ENCODE assay signal across 17 cellular contexts in genomic region chr11:16891964-16892363, GRCh38.
DNase-seq lines count a peak whose midpoint lies in the region; ATAC-seq and TF ChIP-seq lines count a peak whose summit lies in the region.
"Had no signal": no experiment of that assay in that cellular context is flagged by ENCODE, and none has a peak within 500 bp of the region (broad histone marks: within the 10 kb centered on the region; RNA-seq: fewer than 3 reads in every experiment).

No MANE protein-coding gene starts in this region.

- ATAC-seq in HG03280 (IDR thresholded peaks at IDR 0.05; ENCODE audit: unreplicated experiment), result no peak
- ATAC-seq in HG02759 (IDR thresholded peaks at IDR 0.05; ENCODE audit: unreplicated experiment), result no peak
- ATAC-seq: HepG2 had no signal

- H2AFZ ChIP-seq in mesenchymal stem cell (ENCODE audit: low read depth, low read length) (no peak overlapping the region), OCI-LY7 (ENCODE audit: low read length) (no peak overlapping the region)

- peaks cover 57% of the 10 kb centered on the region for H3K4me1 Mint-ChIP-seq in Caco-2 (ENCODE audit: low read depth, unreplicated experiment)
- H3K4me1 Mint-ChIP-seq: CD14-positive monocyte had no signal

- no peak overlapping the region for H4K91ac ChIP-seq in mesenchymal stem cell (ENCODE audit: low read length)

- TF ChIP-seq CTCF in Caco-2 (IDR thresholded peaks at IDR 0.05; ENCODE audit: insufficient read depth in 1 of 2, low read depth in 1 of 2, low read length in 1 of 2, severe bottlenecking in 1 of 2, unreplicated experiment in 1 of 2) (no peak), choroid plexus epithelial cell (conservative IDR thresholded peaks at IDR 0.05; ENCODE audit: low read depth, low read length) (no peak), OCI-LY7 (conservative IDR thresholded peaks at IDR 0.05; ENCODE audit: low read length) (no peak), transverse colon (IDR thresholded peaks at IDR 0.05) (no peak)

- H3K27ac ChIP-seq in mesenchymal stem cell (ENCODE audit: low read length, poor library complexity, severe bottlenecking) (no peak overlapping the region), OCI-LY7 (ENCODE audit: low read depth, low read length, poor library complexity, severe bottlenecking) (no peak overlapping the region), transverse colon (no peak overlapping the region)

- no peak overlapping the region for H2BK5ac ChIP-seq in mesenchymal stem cell (ENCODE audit: low read depth, low read length, poor library complexity, severe bottlenecking)

- H2BK15ac ChIP-seq in mesenchymal stem cell (ENCODE audit: low read depth, poor library complexity, severe bottlenecking), result no peak overlapping the region

- H3K36me3 Mint-ChIP-seq in Caco-2 (ENCODE audit: insufficient read depth, unreplicated experiment), result peaks cover 21% of the 10 kb centered on the region
- H3K36me3 Mint-ChIP-seq: CD14-positive monocyte had no signal

- CTCF ChIA-PET in Caco-2 (lab: Charles Lee) (interaction anchor here (0.6 kb wide), 1 partner anchor 32 kb away, joined by 3 read pairs; no protein-coding TSS in a partner anchor), OCI-LY7 (lab: Charles Lee; ENCODE audit: unreplicated experiment) (no interaction called here)

- H3K4me3 ChIP-seq in Caco-2 (ENCODE audit: low read depth, low read length) (no peak overlapping the region), MG63 (no peak overlapping the region), choroid plexus epithelial cell (ENCODE audit: low read depth, low read length) (no peak overlapping the region), mesenchymal stem cell (ENCODE audit: insufficient read depth in 1 of 2, low read depth in 1 of 2, low read length in 2 of 2) (no peak overlapping the region), OCI-LY7 (ENCODE audit: low read depth, low read length, poor library complexity, severe bottlenecking) (no peak overlapping the region), transverse colon (no peak overlapping the region)

- in situ Hi-C loops in transverse colon (cut with MboI; ENCODE audit: low pct_ligation_motif_present in 1 of 4, low pct_unique_long_range_greater_than_20kb in 1 of 4, low sequenced_read_pairs in 3 of 4), result no loop called here

- H3K79me2 ChIP-seq in OCI-LY7 (ENCODE audit: insufficient read depth, low read depth, low read length), result no peaks in the 10 kb centered on the region

- H3K4me1 ChIP-seq in Caco-2 (peaks cover 56% of the 10 kb centered on the region), mesenchymal stem cell (ENCODE audit: control insufficient read depth, insufficient read depth, low read depth, low read length) (peaks cover 3% of the 10 kb centered on the region), OCI-LY7 (ENCODE audit: insufficient read depth, low read length, poor library complexity, severe bottlenecking) (no peaks in the 10 kb centered on the region), transverse colon (peaks cover 0 to 6% (median 0%) of the 10 kb centered on the region in 4 donors)

- H4K20me1 ChIP-seq in OCI-LY7 (ENCODE audit: insufficient read depth, low read length), result no peaks in the 10 kb centered on the region

- peak overlapping the region; percentile 70 for H3K27ac Mint-ChIP-seq in Caco-2 (ENCODE audit: unreplicated experiment)
- H3K27ac Mint-ChIP-seq: T-helper 1 cell treated with Interleukin-12 subunit alpha and Interleukin-12 subunit beta and Interleukin-4 antibody, amounts not matched to agents 30 μg/mL and 1 μg/mL, for 36 hours had no signal

- no peak overlapping the region for H4K8ac ChIP-seq in mesenchymal stem cell (ENCODE audit: low read length)

- peaks cover 13% of the 10 kb centered on the region for H3K9me3 Mint-ChIP-seq in Caco-2 (ENCODE audit: unreplicated experiment)

- intact Hi-C loops in Caco-2 (cut with micrococcal nuclease; ENCODE audit: unreplicated experiment) (no loop called here), OCI-LY7 (cut with micrococcal nuclease; ENCODE audit: unreplicated experiment) (no loop called here), transverse colon (cut with DNase I; ENCODE audit: low total_unique reads) (no loop called here)

- peaks cover 2% of the 10 kb centered on the region for H3K79me1 ChIP-seq in mesenchymal stem cell (replicated peaks; ENCODE audit: low read length, poor library complexity, severe bottlenecking)

- H3K4me2 ChIP-seq in mesenchymal stem cell (ENCODE audit: low read length, poor library complexity, severe bottlenecking) (no peak overlapping the region), OCI-LY7 (ENCODE audit: low read length) (no peak overlapping the region)

- H2AK5ac ChIP-seq in mesenchymal stem cell (ENCODE audit: low read length, severe bottlenecking), result peak overlapping the region; percentile 19

- H3K9ac ChIP-seq in mesenchymal stem cell (ENCODE audit: low read length), result no peak overlapping the region

- no peak overlapping the region for H2BK120ac ChIP-seq in mesenchymal stem cell (ENCODE audit: low read depth, low read length)

- POLR2A ChIA-PET in Caco-2 (lab: Charles Lee), result no interaction called here
- POLR2A ChIA-PET in OCI-LY7 (lab: Charles Lee), result interaction anchor here (0.6 to 1.2 kb wide), 3 partner anchors 8 to 14 kb away, joined by 3 to 4 read pairs (median 3); no protein-coding TSS in a partner anchor

- DNase-seq in Caco-2, result no peak
- peak; percentile 56 for DNase-seq in MG63
- DNase-seq in choroid plexus epithelial cell (ENCODE audit: low read depth), result peak; percentile 44
- DNase-seq in mesenchymal stem cell, result peak; percentile 26
- DNase-seq in OCI-LY7 (ENCODE audit: low spot score), result no peak
- DNase-seq in transverse colon, result no peak
- DNase-seq: activated CD4-positive, alpha-beta T cell treated with anti-CD3 and anti-CD28 coated beads for 48 hours; caudate nucleus; GDM1; NCI-H1092 treated with DMSO at 0.1 percent for 48 hours; NCI-H345; stimulated activated CD4-positive, alpha-beta T cell treated with anti-CD3 and anti-CD28 coated beads, Interleukin-2, amount 100 ng/mL, for 48 hours had no signal

- no peak overlapping the region for H3K23ac ChIP-seq in mesenchymal stem cell (ENCODE audit: low read length in 2 of 2)

- no peaks in the 10 kb centered on the region for H3K27me3 Mint-ChIP-seq in Caco-2 (ENCODE audit: insufficient read depth, unreplicated experiment)

- no peaks in the 10 kb centered on the region for H3K9me2 ChIP-seq in OCI-LY7 (ENCODE audit: insufficient read depth, low read length)

- H3K27me3 ChIP-seq in Caco-2 (replicated peaks; ENCODE audit: control insufficient read depth, insufficient read depth, low read length) (no peaks in the 10 kb centered on the region; the same call in 1 of the 2 replicates), MG63 (no peaks in the 10 kb centered on the region), mesenchymal stem cell (ENCODE audit: control insufficient read depth in 1 of 2, insufficient read depth in 1 of 2, low read length in 2 of 2) (peaks cover 0 to 5% of the 10 kb centered on the region in 2 experiments), transverse colon (no peaks in the 10 kb centered on the region)

- H3K18ac ChIP-seq in mesenchymal stem cell (ENCODE audit: low read depth in 1 of 2, low read length in 2 of 2), result no peak overlapping the region

- no peak overlapping the region for H3K4me3 Mint-ChIP-seq in Caco-2 (ENCODE audit: unreplicated experiment)
- H3K4me3 Mint-ChIP-seq: CD14-positive monocyte; T-helper 1 cell treated with Interleukin-12 subunit alpha and Interleukin-12 subunit beta and Interleukin-4 antibody, amounts not matched to agents 30 μg/mL and 1 μg/mL, for 36 hours had no signal

- no TSS peak for BruUV-seq in Caco-2 (replicated peaks; lab: Mats Ljungman, UMichigan)
- BruUV-seq in OCI-LY7 (replicated peaks; lab: Mats Ljungman, UMichigan), result no TSS peak

- no peaks in the 10 kb centered on the region for H3K36me3 ChIP-seq in Caco-2 (ENCODE audit: control insufficient read depth, insufficient read depth, low read length)
- no peaks in the 10 kb centered on the region for H3K36me3 ChIP-seq in MG63
- no peaks in the 10 kb centered on the region for H3K36me3 ChIP-seq in mesenchymal stem cell (ENCODE audit: control insufficient read depth in 1 of 2, insufficient read depth in 2 of 2, low read depth in 1 of 2, low read length in 2 of 2)
- no peaks in the 10 kb centered on the region for H3K36me3 ChIP-seq in OCI-LY7 (ENCODE audit: insufficient read depth, low read length)
- no peaks in the 10 kb centered on the region for H3K36me3 ChIP-seq in transverse colon

- no peak for TF ChIP-seq POLR2A in transverse colon (IDR thresholded peaks at IDR 0.05)

- TF ChIP-seq EP300 in transverse colon (IDR thresholded peaks at IDR 0.05; ENCODE audit: low read depth), result no peak

- no peak overlapping the region for H3K4ac ChIP-seq in mesenchymal stem cell (ENCODE audit: low read depth in 1 of 2, low read length in 2 of 2)

- H3K9me3 ChIP-seq in Caco-2 (peaks cover 12% of the 10 kb centered on the region), MG63 (no peaks in the 10 kb centered on the region), mesenchymal stem cell (ENCODE audit: control insufficient read depth, low read length) (no peaks in the 10 kb centered on the region), OCI-LY7 (ENCODE audit: low read length) (no peaks in the 10 kb centered on the region), transverse colon (peaks cover 10 to 13% of the 10 kb centered on the region in 2 donors)

- no peak overlapping the region for H2BK12ac ChIP-seq in mesenchymal stem cell (ENCODE audit: low read length in 2 of 2)

- no peak overlapping the region for H3K14ac ChIP-seq in mesenchymal stem cell (ENCODE audit: low read length in 2 of 2)

- no CpG with 5 or more reads among the region's 1 CpG for WGBS in mesenchymal stem cell
- 76 to 80% methylated on average over 1 of the region's 1 CpG for WGBS in transverse colon (ENCODE audit: low coverage in 1 of 2), 2 donors

Comparison
In these comparisons a context has a peak if more than half of its experiments do, and no peak if none do; other contexts are left out.
1. DNase-seq: peak in MG63 (single experiment), choroid plexus epithelial cell (single experiment) and mesenchymal stem cell (single experiment); none in Caco-2 (0 of 2), OCI-LY7 (single experiment) and transverse colon (single experiment).